1 cellular context compared by ENCODE assay signal in the genomic region with DNA sequence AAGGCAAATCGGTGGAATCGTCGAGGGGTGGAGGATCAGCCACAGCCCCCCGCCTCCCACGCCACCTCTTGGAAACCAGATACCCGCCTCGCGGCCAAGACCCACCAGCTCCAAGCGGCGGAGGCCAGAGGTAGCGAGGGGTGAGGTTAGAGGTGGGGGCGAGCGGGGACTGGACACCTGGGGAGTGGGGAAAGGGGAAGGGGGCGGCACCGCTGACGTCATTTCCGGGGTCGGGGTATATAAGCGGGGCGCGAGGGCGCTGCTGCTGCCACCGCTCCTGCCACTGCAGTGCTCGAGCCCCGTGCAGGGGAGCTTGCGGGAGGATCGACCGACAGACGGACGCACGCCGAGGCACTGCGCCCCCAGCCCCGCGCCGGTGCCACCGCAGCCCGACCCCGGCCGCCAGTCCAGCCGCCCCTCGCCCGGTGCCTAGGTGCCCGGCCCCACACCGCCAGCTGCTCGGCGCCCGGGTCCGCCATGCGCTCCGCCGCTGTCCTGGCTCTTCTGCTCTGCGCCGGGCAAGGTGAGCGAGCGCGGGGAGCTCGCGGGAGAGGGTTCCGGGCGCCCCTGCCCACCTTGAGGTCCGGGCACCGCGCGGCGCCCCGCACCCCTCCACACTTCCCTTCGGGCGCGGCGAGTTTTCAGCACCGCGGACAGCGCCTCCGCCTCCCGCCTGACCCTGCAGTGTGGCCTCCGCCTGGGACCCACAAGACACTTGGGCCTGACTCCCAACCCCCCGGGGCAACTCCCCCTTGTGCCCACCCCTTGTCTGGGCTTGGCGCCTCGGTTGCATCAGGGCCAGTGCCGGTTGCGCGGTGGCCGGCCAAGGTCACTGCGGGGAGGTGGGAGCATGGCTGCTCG.
TF ChIP-seq lines count a peak whose summit lies in the region.

CHGA (plus strand) TSS at position 268 of the 861 bp plus-strand sequence; CDS start at position 478, 210 bp downstream.

TF ChIP-seq in HepG2, 621 proteins besides CTCF, POLR2A, EP300 and RAD21 (continued from another document and continues in another):
- TF ChIP-seq, protein P1, sequence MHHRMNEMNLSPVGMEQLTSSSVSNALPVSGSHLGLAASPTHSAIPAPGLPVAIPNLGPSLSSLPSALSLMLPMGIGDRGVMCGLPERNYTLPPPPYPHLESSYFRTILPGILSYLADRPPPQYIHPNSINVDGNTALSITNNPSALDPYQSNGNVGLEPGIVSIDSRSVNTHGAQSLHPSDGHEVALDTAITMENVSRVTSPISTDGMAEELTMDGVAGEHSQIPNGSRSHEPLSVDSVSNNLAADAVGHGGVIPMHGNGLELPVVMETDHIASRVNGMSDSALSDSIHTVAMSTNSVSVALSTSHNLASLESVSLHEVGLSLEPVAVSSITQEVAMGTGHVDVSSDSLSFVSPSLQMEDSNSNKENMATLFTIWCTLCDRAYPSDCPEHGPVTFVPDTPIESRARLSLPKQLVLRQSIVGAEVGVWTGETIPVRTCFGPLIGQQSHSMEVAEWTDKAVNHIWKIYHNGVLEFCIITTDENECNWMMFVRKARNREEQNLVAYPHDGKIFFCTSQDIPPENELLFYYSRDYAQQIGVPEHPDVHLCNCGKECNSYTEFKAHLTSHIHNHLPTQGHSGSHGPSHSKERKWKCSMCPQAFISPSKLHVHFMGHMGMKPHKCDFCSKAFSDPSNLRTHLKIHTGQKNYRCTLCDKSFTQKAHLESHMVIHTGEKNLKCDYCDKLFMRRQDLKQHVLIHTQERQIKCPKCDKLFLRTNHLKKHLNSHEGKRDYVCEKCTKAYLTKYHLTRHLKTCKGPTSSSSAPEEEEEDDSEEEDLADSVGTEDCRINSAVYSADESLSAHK (CRISPR knock-in tag; IDR thresholded peaks at IDR 0.05; ENCODE audit: borderline replicate concordance): 0 out of 2 replicates have a peak, but pooled peaks have one; percentile 75
- TF ChIP-seq ZNF639 (CRISPR knock-in tag; conservative IDR thresholded peaks at IDR 0.05) (peak; percentile 81), ZNF232 (CRISPR knock-in tag; IDR thresholded peaks at IDR 0.05; ENCODE audit: borderline replicate concordance) (peak; percentile 98), CEBPB (IDR thresholded peaks at IDR 0.05; ENCODE audit: borderline replicate concordance, low read depth, low read length) (peak; percentile 53; the same call in 1 of the 2 replicates), ZNF605 (CRISPR knock-in tag; IDR thresholded peaks at IDR 0.05) (peak; percentile 78; the same call in 1 of the 2 replicates), RCOR2 (CRISPR knock-in tag; IDR thresholded peaks at IDR 0.05) (no peak), ZNF580 (CRISPR knock-in tag; IDR thresholded peaks at IDR 0.05; ENCODE audit: borderline replicate concordance, low read depth) (peak; percentile 98), PRDM10 (CRISPR knock-in tag; IDR thresholded peaks at IDR 0.05; ENCODE audit: low read depth) (no peak), CBX2 (IDR thresholded peaks at IDR 0.05; ENCODE audit: low read depth, low read length) (no peak), CBX2 (CRISPR knock-in tag; IDR thresholded peaks at IDR 0.05; ENCODE audit: low read depth) (no peak), IRF1 (CRISPR knock-in tag; IDR thresholded peaks at IDR 0.05; ENCODE audit: low read depth) (0 out of 2 replicates have a peak, but pooled peaks have one; percentile 53), SPEN (CRISPR knock-in tag; IDR thresholded peaks at IDR 0.05; ENCODE audit: low read depth) (peak; percentile 81), ZBTB3 (CRISPR knock-in tag; IDR thresholded peaks at IDR 0.05; ENCODE audit: borderline replicate concordance, low read depth) (no peak), KIAA2018 (CRISPR knock-in tag; IDR thresholded peaks at IDR 0.05; ENCODE audit: borderline replicate concordance) (no peak), GMEB2 (CRISPR knock-in tag; IDR thresholded peaks at IDR 0.05; ENCODE audit: low read depth) (no peak), ZNF781 (CRISPR knock-in tag; IDR thresholded peaks at IDR 0.05; ENCODE audit: borderline replicate concordance, not compliant biosample characterization) (peak; percentile 97), ZFP62 (CRISPR knock-in tag; IDR thresholded peaks at IDR 0.05) (no peak), ZNF354B (CRISPR knock-in tag; IDR thresholded peaks at IDR 0.05) (no peak), FOXM1 (CRISPR knock-in tag; IDR thresholded peaks at IDR 0.05) (peak; percentile 79; the same call in 1 of the 2 replicates), ZNF460 (CRISPR knock-in tag; IDR thresholded peaks at IDR 0.05; ENCODE audit: borderline replicate concordance) (no peak), TSC22D2 (CRISPR knock-in tag; IDR thresholded peaks at IDR 0.05; ENCODE audit: borderline replicate concordance) (peak; percentile 99), ZNF24 (IDR thresholded peaks at IDR 0.05) (no peak), ZFP82 (CRISPR knock-in tag; IDR thresholded peaks at IDR 0.05; ENCODE audit: borderline replicate concordance) (no peak), CBX5 (CRISPR knock-in tag; IDR thresholded peaks at IDR 0.05; ENCODE audit: borderline replicate concordance) (peak; percentile 78; the same call in 1 of the 2 replicates)
- TF ChIP-seq, protein P2, sequence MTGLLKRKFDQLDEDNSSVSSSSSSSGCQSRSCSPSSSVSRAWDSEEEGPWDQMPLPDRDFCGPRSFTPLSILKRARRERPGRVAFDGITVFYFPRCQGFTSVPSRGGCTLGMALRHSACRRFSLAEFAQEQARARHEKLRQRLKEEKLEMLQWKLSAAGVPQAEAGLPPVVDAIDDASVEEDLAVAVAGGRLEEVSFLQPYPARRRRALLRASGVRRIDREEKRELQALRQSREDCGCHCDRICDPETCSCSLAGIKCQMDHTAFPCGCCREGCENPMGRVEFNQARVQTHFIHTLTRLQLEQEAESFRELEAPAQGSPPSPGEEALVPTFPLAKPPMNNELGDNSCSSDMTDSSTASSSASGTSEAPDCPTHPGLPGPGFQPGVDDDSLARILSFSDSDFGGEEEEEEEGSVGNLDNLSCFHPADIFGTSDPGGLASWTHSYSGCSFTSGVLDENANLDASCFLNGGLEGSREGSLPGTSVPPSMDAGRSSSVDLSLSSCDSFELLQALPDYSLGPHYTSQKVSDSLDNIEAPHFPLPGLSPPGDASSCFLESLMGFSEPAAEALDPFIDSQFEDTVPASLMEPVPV (CRISPR knock-in tag; IDR thresholded peaks at IDR 0.05): peak; percentile 67; the same call in 1 of the 2 replicates
- TF ChIP-seq, protein P3, sequence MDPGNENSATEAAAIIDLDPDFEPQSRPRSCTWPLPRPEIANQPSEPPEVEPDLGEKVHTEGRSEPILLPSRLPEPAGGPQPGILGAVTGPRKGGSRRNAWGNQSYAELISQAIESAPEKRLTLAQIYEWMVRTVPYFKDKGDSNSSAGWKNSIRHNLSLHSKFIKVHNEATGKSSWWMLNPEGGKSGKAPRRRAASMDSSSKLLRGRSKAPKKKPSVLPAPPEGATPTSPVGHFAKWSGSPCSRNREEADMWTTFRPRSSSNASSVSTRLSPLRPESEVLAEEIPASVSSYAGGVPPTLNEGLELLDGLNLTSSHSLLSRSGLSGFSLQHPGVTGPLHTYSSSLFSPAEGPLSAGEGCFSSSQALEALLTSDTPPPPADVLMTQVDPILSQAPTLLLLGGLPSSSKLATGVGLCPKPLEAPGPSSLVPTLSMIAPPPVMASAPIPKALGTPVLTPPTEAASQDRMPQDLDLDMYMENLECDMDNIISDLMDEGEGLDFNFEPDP (CRISPR knock-in tag; conservative IDR thresholded peaks at IDR 0.05): no peak
